ENCODE assay signal across 1 cellular context in the genomic region with DNA sequence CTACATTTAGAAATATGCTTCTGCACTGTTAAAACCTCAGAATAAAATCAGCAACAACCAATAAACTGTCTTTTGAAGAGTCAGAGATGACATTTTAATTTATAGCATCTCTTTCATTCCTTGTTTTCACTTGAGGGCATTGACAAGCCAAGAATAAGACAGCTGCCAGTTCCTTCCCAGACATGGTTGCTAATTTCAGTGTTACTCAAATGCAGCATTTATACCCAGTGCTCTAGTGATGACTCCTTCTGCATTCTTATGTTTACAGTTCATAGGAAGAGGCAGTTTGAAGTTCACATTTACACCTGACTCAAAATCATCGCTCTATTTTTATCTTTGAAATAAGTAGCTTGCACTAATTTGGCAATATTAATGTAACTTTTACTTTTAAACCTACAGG.
TF ChIP-seq lines count a peak whose summit lies in the region.

No MANE protein-coding gene starts in this region.

TF ChIP-seq in HepG2, 621 proteins besides CTCF, POLR2A, EP300 and RAD21:
- TF ChIP-seq ZNF781 (CRISPR knock-in tag; IDR thresholded peaks at IDR 0.05; ENCODE audit: borderline replicate concordance, not compliant biosample characterization) (no peak), GLI4 (CRISPR knock-in tag; IDR thresholded peaks at IDR 0.05; ENCODE audit: borderline replicate concordance) (no peak)
TF ChIP-seq in HepG2: peak in this region for 0.
